ENCODE assay signal across 8 cellular contexts in genomic region chr5:87081511-87082372, GRCh38.
A peak's percentile ranks its signal among the peaks of the same experiment; 100 is the strongest.
DNase-seq lines count a peak whose midpoint lies in the region; ATAC-seq, FAIRE-seq and TF ChIP-seq lines count a peak whose summit lies in the region.

No MANE protein-coding gene starts in this region.

- no peak for FAIRE-seq in small intestine (lab: Jason Lieb, UNC)

- H3K9me3 ChIP-seq in small intestine (ENCODE audit: control insufficient read depth, low read depth) (no peaks in the 10 kb centered on the region), ascending aorta (no peaks in the 10 kb centered on the region)

- H3K36me3 ChIP-seq in small intestine (ENCODE audit: control insufficient read depth in 2 of 2, insufficient read depth in 2 of 2, low read length in 2 of 2) (no peaks in the 10 kb centered on the region), ascending aorta (no peaks in the 10 kb centered on the region)

- intact Hi-C loops in ascending aorta (cut with DNase I) = no loop called here

- H3K4me1 ChIP-seq in small intestine (ENCODE audit: control insufficient read depth in 2 of 2, insufficient read depth in 1 of 2, low read depth in 1 of 2, low read length in 1 of 2) = no peaks in the 10 kb centered on the region
- H3K4me1 ChIP-seq in ascending aorta = peaks cover 0 to 4% of the 10 kb centered on the region in 2 donors

- H3K27ac ChIP-seq in small intestine (ENCODE audit: low read depth in 1 of 2, low read length in 1 of 2) (peak overlapping the region in 1 of 2 donors; percentile 11), ascending aorta (no peak overlapping the region)

- WGBS in small intestine, 3 donors = 55 to 60% (median 58%) methylated on average over 4 of the region's 4 CpGs

- no peak overlapping the region for H3K4me3 ChIP-seq in small intestine (ENCODE audit: low read depth in 1 of 2, low read length in 2 of 2)
- no peak overlapping the region for H3K4me3 ChIP-seq in ascending aorta

- H3K27me3 ChIP-seq in small intestine (ENCODE audit: control insufficient read depth in 2 of 2, insufficient read depth in 2 of 2, low read length in 2 of 2) (no peaks in the 10 kb centered on the region), ascending aorta (no peaks in the 10 kb centered on the region)

- in situ Hi-C loops in KBM-7 (cut with MboI; ENCODE audit: low pct_unique_long_range_greater_than_20kb, low sequenced_read_pairs) = no loop called here

- ATAC-seq in GM18511 (IDR thresholded peaks at IDR 0.05; ENCODE audit: unreplicated experiment) (peak; percentile 95), GM21576 (IDR thresholded peaks at IDR 0.05; ENCODE audit: unreplicated experiment) (peak; percentile 96)

- DNase-seq in KBM-7 (peak; percentile 94), small intestine (peak; percentile 61), ascending aorta (ENCODE audit: low spot score in 2 of 2) (no peak), NCI-H1105 treated with DMSO at 0.1 percent for 48 hours (lab: John Stamatoyannopoulos, UW) (no peak), GM03348 (ENCODE audit: low spot score) (no peak)
- peak; percentile 9 for DNase-seq in activated effector memory CD4-positive, alpha-beta T cell treated with Interleukin-2 at 50 U/mL for 16 hours

- TF ChIP-seq CTCF in ascending aorta (IDR thresholded peaks at IDR 0.05) = no peak

Comparison
In these comparisons a context has a peak if more than half of its experiments do, and no peak if none do; other contexts are left out.
1. DNase-seq: peak in KBM-7 (single experiment), activated effector memory CD4-positive, alpha-beta T cell treated with Interleukin-2 at 50 U/mL for 16 hours (single experiment) and small intestine (single experiment); none in ascending aorta (0 of 2), NCI-H1105 treated with DMSO at 0.1 percent for 48 hours (single experiment) and GM03348 (single experiment).